ENCODE assay signal across 1 cellular context in the genomic region with DNA sequence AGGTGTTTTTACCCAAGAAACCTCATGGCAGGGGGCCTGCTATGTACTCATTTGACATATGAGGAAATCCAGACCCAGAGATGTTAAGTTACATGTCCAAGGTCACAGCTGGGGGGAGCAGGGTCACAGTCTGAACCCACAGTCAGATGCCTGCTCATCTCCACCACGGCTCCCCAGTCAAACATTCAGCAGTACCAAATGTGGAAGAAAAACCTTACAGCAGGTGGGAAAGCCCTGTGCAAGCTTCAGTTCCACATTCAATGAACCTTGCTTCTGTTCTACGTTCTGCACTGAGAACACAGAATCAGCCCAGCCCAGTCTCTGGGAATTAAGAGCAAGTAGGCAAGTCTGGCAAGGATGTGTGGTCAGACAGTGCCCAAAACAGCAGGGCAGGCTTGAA.
TF ChIP-seq lines count a peak whose summit lies in the region.

No MANE protein-coding gene starts in this region.

TF ChIP-seq in HepG2, 621 proteins besides CTCF, POLR2A, EP300 and RAD21:
- 0 out of 4 replicates have a peak, but pooled peaks of 1 of the 2 experiments have one; percentile 18 for TF ChIP-seq NR2F1 (CRISPR knock-in tag; IDR thresholded peaks at IDR 0.05)
- peak; percentile 11 for TF ChIP-seq SKI (IDR thresholded peaks at IDR 0.05; ENCODE audit: partially characterized antibody)
- no peak for TF ChIP-seq NR2F2 (IDR thresholded peaks at IDR 0.05; ENCODE audit: borderline replicate concordance, low read depth)
- TF ChIP-seq E2F2 (CRISPR knock-in tag; IDR thresholded peaks at IDR 0.05; ENCODE audit: borderline replicate concordance), result no peak
